26 cellular contexts compared by ENCODE assay signal in the genomic region with DNA sequence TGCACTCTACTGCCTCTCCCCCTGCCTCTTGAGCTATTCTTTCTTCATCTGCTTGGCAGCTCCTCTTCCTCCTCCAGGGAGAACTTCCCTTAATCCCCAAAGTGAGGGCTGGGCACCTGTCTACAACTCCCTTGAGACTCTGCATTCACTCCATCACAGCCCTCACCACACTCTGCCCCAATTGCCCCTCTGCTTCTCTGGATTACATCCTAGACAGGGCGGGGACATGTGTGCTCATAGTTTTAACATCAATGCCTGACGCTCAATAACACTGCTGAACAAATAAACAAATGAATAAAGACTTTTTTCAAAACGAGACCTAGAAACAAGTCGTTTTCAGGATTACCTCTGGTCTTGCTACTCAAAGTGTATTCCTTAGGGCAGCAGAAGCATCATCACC.
"Had no signal": no experiment of that assay in that cellular context is flagged by ENCODE, and none has a peak within 500 bp of the region (broad histone marks: within the 10 kb centered on the region; RNA-seq: fewer than 3 reads in every experiment).

No MANE protein-coding gene starts in this region.

- H3K27ac Mint-ChIP-seq: activated CD8-positive, alpha-beta memory T cell treated with anti-CD3 and anti-CD28 coated beads, Interleukin-2, amount 10 ng/mL, durations not matched to agents 7 days and 5 days; activated naive CD4-positive, alpha-beta T cell treated with anti-CD3 and anti-CD28 coated beads for 36 hours; activated naive CD8-positive, alpha-beta T cell treated with anti-CD3 and anti-CD28 coated beads, Interleukin-2, amount 50 U/mL, for 24 hours; activated T-helper 2 cell treated with anti-CD3 and anti-CD28 coated beads, Interferon-gamma antibody, Interleukin-2, Interleukin-4, amounts not matched to agents 10 μg/mL and 5 μg/mL and 100 μg/mL, durations not matched to agents 14 hours and 24 hours and 36 hours; natural killer cell; T-helper 17 cell; type B pancreatic cell had no signal

- H3K4me3 Mint-ChIP-seq: activated CD8-positive, alpha-beta memory T cell treated with anti-CD3 and anti-CD28 coated beads, Interleukin-2, amount 10 ng/mL, durations not matched to agents 7 days and 5 days; activated naive CD4-positive, alpha-beta T cell treated with anti-CD3 and anti-CD28 coated beads for 36 hours; activated naive CD8-positive, alpha-beta T cell treated with anti-CD3 and anti-CD28 coated beads, Interleukin-2, amount 50 U/mL, for 24 hours; effector memory CD8-positive, alpha-beta T cell; natural killer cell; T-helper 17 cell; type B pancreatic cell had no signal

- H3K9me3 Mint-ChIP-seq: activated naive CD4-positive, alpha-beta T cell treated with anti-CD3 and anti-CD28 coated beads for 36 hours; activated naive CD8-positive, alpha-beta T cell treated with anti-CD3 and anti-CD28 coated beads, Interleukin-2, amount 50 U/mL, for 24 hours; activated T-helper 2 cell treated with anti-CD3 and anti-CD28 coated beads, Interferon-gamma antibody, Interleukin-2, Interleukin-4, amounts not matched to agents 10 μg/mL and 5 μg/mL and 100 μg/mL, durations not matched to agents 14 hours and 24 hours and 36 hours; effector memory CD8-positive, alpha-beta T cell; natural killer cell; type B pancreatic cell had no signal

- H3K4me1 Mint-ChIP-seq: activated CD8-positive, alpha-beta memory T cell treated with anti-CD3 and anti-CD28 coated beads, Interleukin-2, amount 10 ng/mL, durations not matched to agents 7 days and 5 days; activated naive CD8-positive, alpha-beta T cell treated with anti-CD3 and anti-CD28 coated beads, Interleukin-2, amount 50 U/mL, for 24 hours had no signal

- FAIRE-seq: islet of Langerhans, small intestine had no signal

- H3K36me3 ChIP-seq: breast epithelium had no signal

- H3K27me3 Mint-ChIP-seq: activated CD8-positive, alpha-beta memory T cell treated with anti-CD3 and anti-CD28 coated beads, Interleukin-2, amount 10 ng/mL, durations not matched to agents 7 days and 5 days; activated naive CD8-positive, alpha-beta T cell treated with anti-CD3 and anti-CD28 coated beads, Interleukin-2, amount 50 U/mL, for 24 hours; effector memory CD8-positive, alpha-beta T cell; T-helper 17 cell; type B pancreatic cell had no signal

- H3K4me3 ChIP-seq: breast epithelium, gastrocnemius medialis, heart right ventricle, suprapubic skin had no signal

- H3K27me3 ChIP-seq: ascending aorta, breast epithelium, gastrocnemius medialis, heart right ventricle, suprapubic skin had no signal

- H3K4me1 ChIP-seq: breast epithelium, gastrocnemius medialis, suprapubic skin had no signal

- H3K9me3 ChIP-seq: ascending aorta, breast epithelium, gastrocnemius medialis, heart right ventricle, suprapubic skin had no signal

- DNase-seq: activated CD4-positive, alpha-beta T cell treated with anti-CD3 and anti-CD28 coated beads, Interleukin-2, amount 50 U/mL, for 48 hours; activated CD8-positive, alpha-beta memory T cell treated with anti-CD3 and anti-CD28 coated beads, Interleukin-2, amount 10 ng/mL, durations not matched to agents 7 days and 5 days; activated naive CD4-positive, alpha-beta T cell treated with anti-CD3 and anti-CD28 coated beads for 36 hours; activated naive CD8-positive, alpha-beta T cell treated with anti-CD3 and anti-CD28 coated beads, Interleukin-2, amount 50 U/mL, for 24 hours; activated T-cell treated with anti-CD3 and anti-CD28 coated beads, Interleukin-2, amount 50 U/mL, for 1 hour; cerebellar nuclear complex; dermis blood vessel endothelial cell; effector memory CD8-positive, alpha-beta T cell; gastrocnemius medialis; heart right ventricle; left ventricle myocardium superior; mesenchymal stem cell; natural killer cell; posterior cingulate gyrus; small intestine; stimulated activated CD4-positive, alpha-beta T cell treated with anti-CD3 and anti-CD28 coated beads, Interleukin-4, amount 100 ng/mL, for 4 hours; stimulated activated CD8-positive, alpha-beta memory T cell treated with anti-CD3 and anti-CD28 coated beads, Interleukin-4, amount 100 ng/mL, for 48 hours; stimulated activated naive CD8-positive, alpha-beta T cell treated with anti-CD3 and anti-CD28 coated beads, Interleukin-15, Interleukin-2, amounts not matched to agents 100 U/mL and 50 U/mL, for 24 hours; T-helper 17 cell; WERI-Rb-1 had no signal
